9 cellular contexts compared by ENCODE assay signal in genomic region chr18:37578886-37579513, GRCh38. TPM values are rescaled to one million over a fixed set of nuclear protein-coding genes. Genes with fewer than 3 reads are reported as not detected.
DNase-seq lines count a peak whose midpoint lies in the region; ATAC-seq, FAIRE-seq and TF ChIP-seq lines count a peak whose summit lies in the region.
"Had no signal": no experiment of that assay in that cellular context is flagged by ENCODE, and none has a peak within 500 bp of the region (broad histone marks: within the 10 kb centered on the region; RNA-seq: fewer than 3 reads in every experiment).

No MANE protein-coding gene starts in this region.

- no peak overlapping the region for H3K27ac Mint-ChIP-seq in activated CD4-positive, alpha-beta T cell treated with anti-CD3 and anti-CD28 coated beads for 36 hours
- H3K27ac Mint-ChIP-seq in CD4-positive, alpha-beta T cell, result no peak overlapping the region

- CTCF ChIA-PET in activated CD4-positive, alpha-beta T cell treated with anti-CD3 and anti-CD28 coated beads for 36 hours (lab: Charles Lee), result interaction anchor here (0.6 to 0.7 kb wide), 2 partner anchors 38 to 177 kb away, joined by 3 read pairs; no protein-coding TSS in a partner anchor
- CTCF ChIA-PET in CD4-positive, alpha-beta T cell (lab: Charles Lee), result no interaction called here

- no peak overlapping the region for H3K27ac ChIP-seq in CD4-positive, alpha-beta T cell (ENCODE audit: low read depth, low read length)

- peak; percentile 72 for ATAC-seq in activated CD4-positive, alpha-beta T cell treated with anti-CD3 and anti-CD28 coated beads for 36 hours
- ATAC-seq in HG03159 (IDR thresholded peaks at IDR 0.05; ENCODE audit: unreplicated experiment), result peak; percentile 81
- ATAC-seq in CD4-positive, alpha-beta T cell (ENCODE audit: poor library complexity), result no peak

- no peak for TF ChIP-seq CTCF in CD4-positive, alpha-beta T cell (IDR thresholded peaks at IDR 0.05)

- intact Hi-C loops in activated CD4-positive, alpha-beta T cell treated with anti-CD3 and anti-CD28 coated beads for 36 hours (cut with DNase I, micrococcal nuclease), result no loop called here
- intact Hi-C loops in CD4-positive, alpha-beta T cell (cut with DNase I, micrococcal nuclease), result no loop called here

- no peak overlapping the region for H3K4me3 Mint-ChIP-seq in activated CD4-positive, alpha-beta T cell treated with anti-CD3 and anti-CD28 coated beads for 36 hours
- H3K4me3 Mint-ChIP-seq in CD4-positive, alpha-beta T cell, result no peak overlapping the region

- H3K9me3 Mint-ChIP-seq in activated CD4-positive, alpha-beta T cell treated with anti-CD3 and anti-CD28 coated beads for 36 hours (ENCODE audit: low read depth), result peaks cover 2% of the 10 kb centered on the region
- peaks cover 3% of the 10 kb centered on the region for H3K9me3 Mint-ChIP-seq in CD4-positive, alpha-beta T cell

- FAIRE-seq in islet of Langerhans (lab: Jason Lieb, UNC), result peak; percentile 91
- FAIRE-seq: G401.6 had no signal

- no peaks in the 10 kb centered on the region for H3K36me3 Mint-ChIP-seq in activated CD4-positive, alpha-beta T cell treated with anti-CD3 and anti-CD28 coated beads for 36 hours (ENCODE audit: low read depth)
- no peaks in the 10 kb centered on the region for H3K36me3 Mint-ChIP-seq in CD4-positive, alpha-beta T cell (ENCODE audit: low read depth)

- no peaks in the 10 kb centered on the region for H3K9me3 ChIP-seq in CD4-positive, alpha-beta T cell (ENCODE audit: control insufficient read depth, low read length)

- no peaks in the 10 kb centered on the region for H3K4me1 Mint-ChIP-seq in activated CD4-positive, alpha-beta T cell treated with anti-CD3 and anti-CD28 coated beads for 36 hours
- no peaks in the 10 kb centered on the region for H3K4me1 Mint-ChIP-seq in CD4-positive, alpha-beta T cell (ENCODE audit: low read depth)

- POLR2A ChIA-PET in activated CD4-positive, alpha-beta T cell treated with anti-CD3 and anti-CD28 coated beads for 36 hours (lab: Charles Lee), result no interaction called here
- POLR2A ChIA-PET in CD4-positive, alpha-beta T cell (lab: Charles Lee), result interaction anchor here (0.6 kb wide), 1 partner anchor 18 kb away, joined by 3 read pairs; no protein-coding TSS in a partner anchor

- H3K27me3 Mint-ChIP-seq in activated CD4-positive, alpha-beta T cell treated with anti-CD3 and anti-CD28 coated beads for 36 hours, result peaks cover 17% of the 10 kb centered on the region
- peaks cover 33% of the 10 kb centered on the region for H3K27me3 Mint-ChIP-seq in CD4-positive, alpha-beta T cell

- peak; percentile 32 for DNase-seq in activated CD4-positive, alpha-beta T cell treated with anti-CD3 and anti-CD28 coated beads for 36 hours
- DNase-seq in activated CD4-positive, alpha-beta T cell treated with anti-CD3 and anti-CD28 coated beads, Interleukin-2, amount 50 U/mL, for 1 hour, result no peak
- DNase-seq in RKO (ENCODE audit: low spot score) (peak; percentile 64), iPS-NIHi11 (ENCODE audit: low spot score) (no peak), NCI-H128 (lab: John Stamatoyannopoulos, UW; ENCODE audit: unreplicated experiment) (no peak)
- DNase-seq in CD4-positive, alpha-beta T cell, result no peak

- H3K27me3 ChIP-seq in CD4-positive, alpha-beta T cell (ENCODE audit: control insufficient read depth, insufficient read depth, low read length), result no peaks in the 10 kb centered on the region

RNA-seq across cellular contexts. Expression of gene CELF4, which starts 13.4 kb away (rescaled TPM):
- total RNA-seq in activated CD4-positive, alpha-beta T cell treated with anti-CD3 and anti-CD28 coated beads for 36 hours, result not detected
- not detected for total RNA-seq in CD4-positive, alpha-beta T cell

Comparison
In these comparisons a context has a peak if more than half of its experiments do, and no peak if none do; other contexts are left out.
1. DNase-seq: peak in activated CD4-positive, alpha-beta T cell treated with anti-CD3 and anti-CD28 coated beads for 36 hours (single experiment) and RKO (single experiment); none in activated CD4-positive, alpha-beta T cell treated with anti-CD3 and anti-CD28 coated beads, Interleukin-2, amount 50 U/mL, for 1 hour (single experiment), iPS-NIHi11 (single experiment), NCI-H128 (single experiment) and CD4-positive, alpha-beta T cell (0 of 10).